ENCODE assay signal across 1 cellular context in genomic region chr6:659179-659578, GRCh38.
TF ChIP-seq lines count a peak whose summit lies in the region.

No MANE protein-coding gene starts in this region.

TF ChIP-seq in GM23338, 12 proteins besides CTCF, POLR2A, EP300 and RAD21 (continued from another document):
- TF ChIP-seq EZH2 (IDR thresholded peaks at IDR 0.05; ENCODE audit: low read depth, unreplicated experiment): no peak
- TF ChIP-seq JUNB (IDR thresholded peaks at IDR 0.05; ENCODE audit: unreplicated experiment): no peak
- no peak for TF ChIP-seq ETS1 (IDR thresholded peaks at IDR 0.05)
- TF ChIP-seq ZNF462 (CRISPR knock-in tag; IDR thresholded peaks at IDR 0.05): no peak
- no peak for TF ChIP-seq REST (IDR thresholded peaks at IDR 0.05; ENCODE audit: unreplicated experiment)
